ENCODE assay signal across 17 cellular contexts in genomic region chr2:166197446-166197845, GRCh38.
"Had no signal": no experiment of that assay in that cellular context is flagged by ENCODE, and none has a peak within 500 bp of the region (broad histone marks: within the 10 kb centered on the region; RNA-seq: fewer than 3 reads in every experiment).

No MANE protein-coding gene starts in this region.

- DNase-seq: activated CD4-positive, alpha-beta memory T cell treated with anti-CD3 and anti-CD28 coated beads for 36 hours; activated CD4-positive, alpha-beta T cell treated with anti-CD3 and anti-CD28 coated beads for 1 hour; activated CD8-positive, alpha-beta memory T cell treated with anti-CD3 and anti-CD28 coated beads, Interleukin-2, amount 10 ng/mL, durations not matched to agents 7 days and 5 days; activated naive CD4-positive, alpha-beta T cell treated with anti-CD3 and anti-CD28 coated beads, Interleukin-2, amount 10 ng/mL, durations not matched to agents 7 days and 5 days; activated T-cell treated with anti-CD3 and anti-CD28 coated beads, Interleukin-2, amount 50 U/mL, for 24 hours; effector CD8-positive, alpha-beta T cell; foreskin melanocyte; nucleus accumbens; posterior cingulate gyrus; retina; T-cell; T-helper 9 cell; upper lobe of right lung had no signal

- H3K27ac Mint-ChIP-seq: activated CD4-positive, alpha-beta memory T cell treated with anti-CD3 and anti-CD28 coated beads for 36 hours; activated CD8-positive, alpha-beta memory T cell treated with anti-CD3 and anti-CD28 coated beads, Interleukin-2, amount 10 ng/mL, durations not matched to agents 7 days and 5 days; activated naive CD4-positive, alpha-beta T cell treated with anti-CD3 and anti-CD28 coated beads, Interleukin-2, amount 10 ng/mL, durations not matched to agents 7 days and 5 days; activated T-cell treated with anti-CD3 and anti-CD28 coated beads, Interleukin-2, amount 50 U/mL, for 24 hours; nephron; stimulated activated effector memory CD8-positive, alpha-beta T cell treated with anti-CD3 and anti-CD28 coated beads, Interleukin-12 subunit alpha, Interleukin-12 subunit beta, amount 100 ng/mL, for 72 hours; T-cell had no signal

- H3K4me3 Mint-ChIP-seq: activated CD4-positive, alpha-beta memory T cell treated with anti-CD3 and anti-CD28 coated beads for 36 hours; activated CD8-positive, alpha-beta memory T cell treated with anti-CD3 and anti-CD28 coated beads, Interleukin-2, amount 10 ng/mL, durations not matched to agents 7 days and 5 days; activated naive CD4-positive, alpha-beta T cell treated with anti-CD3 and anti-CD28 coated beads, Interleukin-2, amount 10 ng/mL, durations not matched to agents 7 days and 5 days; activated T-cell treated with anti-CD3 and anti-CD28 coated beads, Interleukin-2, amount 50 U/mL, for 24 hours; central memory CD8-positive, alpha-beta T cell; nephron; stimulated activated effector memory CD8-positive, alpha-beta T cell treated with anti-CD3 and anti-CD28 coated beads, Interleukin-12 subunit alpha, Interleukin-12 subunit beta, amount 100 ng/mL, for 72 hours; T-cell had no signal

- H3K36me3 Mint-ChIP-seq: activated CD4-positive, alpha-beta memory T cell treated with anti-CD3 and anti-CD28 coated beads for 36 hours; activated CD8-positive, alpha-beta memory T cell treated with anti-CD3 and anti-CD28 coated beads, Interleukin-2, amount 10 ng/mL, durations not matched to agents 7 days and 5 days; activated naive CD4-positive, alpha-beta T cell treated with anti-CD3 and anti-CD28 coated beads, Interleukin-2, amount 10 ng/mL, durations not matched to agents 7 days and 5 days; stimulated activated effector memory CD8-positive, alpha-beta T cell treated with anti-CD3 and anti-CD28 coated beads, Interleukin-12 subunit alpha, Interleukin-12 subunit beta, amount 100 ng/mL, for 72 hours; T-cell had no signal

- H3K4me3 ChIP-seq: thoracic aorta, upper lobe of right lung had no signal

- ATAC-seq: activated CD8-positive, alpha-beta memory T cell treated with anti-CD3 and anti-CD28 coated beads, Interleukin-2, amount 10 ng/mL, durations not matched to agents 7 days and 5 days; stimulated activated effector memory CD8-positive, alpha-beta T cell treated with anti-CD3 and anti-CD28 coated beads, Interleukin-12 subunit alpha, Interleukin-12 subunit beta, amount 100 ng/mL, for 72 hours; T-cell; upper lobe of right lung had no signal

- H3K27me3 Mint-ChIP-seq: activated CD4-positive, alpha-beta memory T cell treated with anti-CD3 and anti-CD28 coated beads for 36 hours; activated CD8-positive, alpha-beta memory T cell treated with anti-CD3 and anti-CD28 coated beads, Interleukin-2, amount 10 ng/mL, durations not matched to agents 7 days and 5 days; activated naive CD4-positive, alpha-beta T cell treated with anti-CD3 and anti-CD28 coated beads, Interleukin-2, amount 10 ng/mL, durations not matched to agents 7 days and 5 days; activated T-cell treated with anti-CD3 and anti-CD28 coated beads, Interleukin-2, amount 50 U/mL, for 24 hours; central memory CD8-positive, alpha-beta T cell; T-cell had no signal

- H3K9me3 Mint-ChIP-seq: activated CD4-positive, alpha-beta memory T cell treated with anti-CD3 and anti-CD28 coated beads for 36 hours; activated naive CD4-positive, alpha-beta T cell treated with anti-CD3 and anti-CD28 coated beads, Interleukin-2, amount 10 ng/mL, durations not matched to agents 7 days and 5 days; activated T-cell treated with anti-CD3 and anti-CD28 coated beads, Interleukin-2, amount 50 U/mL, for 24 hours had no signal

- H3K4me1 Mint-ChIP-seq: activated CD8-positive, alpha-beta memory T cell treated with anti-CD3 and anti-CD28 coated beads, Interleukin-2, amount 10 ng/mL, durations not matched to agents 7 days and 5 days; activated naive CD4-positive, alpha-beta T cell treated with anti-CD3 and anti-CD28 coated beads, Interleukin-2, amount 10 ng/mL, durations not matched to agents 7 days and 5 days; central memory CD8-positive, alpha-beta T cell; nephron; stimulated activated effector memory CD8-positive, alpha-beta T cell treated with anti-CD3 and anti-CD28 coated beads, Interleukin-12 subunit alpha, Interleukin-12 subunit beta, amount 100 ng/mL, for 72 hours; T-cell had no signal
